10 cellular contexts compared by ENCODE assay signal in genomic region chr15:64536244-64536836, GRCh38.
DNase-seq lines count a peak whose midpoint lies in the region; ATAC-seq and TF ChIP-seq lines count a peak whose summit lies in the region.
"Had no signal": no experiment of that assay in that cellular context is flagged by ENCODE, and none has a peak within 500 bp of the region (broad histone marks: within the 10 kb centered on the region; RNA-seq: fewer than 3 reads in every experiment).

No MANE protein-coding gene starts in this region.

- H3K9me3 ChIP-seq in left lung, result no peaks in the 10 kb centered on the region
- no peaks in the 10 kb centered on the region for H3K9me3 ChIP-seq in BE2C

- peak overlapping the region; percentile 18 for H3K4me3 Mint-ChIP-seq in activated naive CD8-positive, alpha-beta T cell treated with anti-CD3 and anti-CD28 coated beads, Interleukin-2, amount 50 U/mL, for 24 hours
- H3K4me3 Mint-ChIP-seq in stimulated activated memory B cell treated with anti-CD40 and anti-IgM and Interleukin-4, amounts not matched to agents 10 μg/mL and 1 μg/mL and 100 μg/mL, for 72 hours, result no peak overlapping the region

- intact Hi-C loops in left lung (cut with DNase I), result no loop called here

- H3K27ac Mint-ChIP-seq in activated naive CD8-positive, alpha-beta T cell treated with anti-CD3 and anti-CD28 coated beads, Interleukin-2, amount 50 U/mL, for 24 hours, result peak overlapping the region; percentile 84
- H3K27ac Mint-ChIP-seq in stimulated activated memory B cell treated with anti-CD40 and anti-IgM and Interleukin-4, amounts not matched to agents 10 μg/mL and 1 μg/mL and 100 μg/mL, for 72 hours, result no peak overlapping the region

- H3K27me3 ChIP-seq in left lung, result no peaks in the 10 kb centered on the region
- no peaks in the 10 kb centered on the region for H3K27me3 ChIP-seq in BE2C

- H3K27ac ChIP-seq in left lung, result peak overlapping the region in 1 of 2 donors; percentile 18

- H3K9me3 Mint-ChIP-seq in activated naive CD8-positive, alpha-beta T cell treated with anti-CD3 and anti-CD28 coated beads, Interleukin-2, amount 50 U/mL, for 24 hours, result no peaks in the 10 kb centered on the region
- no peaks in the 10 kb centered on the region for H3K9me3 Mint-ChIP-seq in stimulated activated memory B cell treated with anti-CD40 and anti-IgM and Interleukin-4, amounts not matched to agents 10 μg/mL and 1 μg/mL and 100 μg/mL, for 72 hours

- TF ChIP-seq CTCF in AG09319 (IDR thresholded peaks at IDR 0.05; ENCODE audit: low read depth, low read length), result no peak
- TF ChIP-seq CTCF in left lung (IDR thresholded peaks at IDR 0.05), result no peak
- no peak for TF ChIP-seq CTCF in BE2C (IDR thresholded peaks at IDR 0.05; ENCODE audit: low read depth, low read length)

- H3K36me3 ChIP-seq in left lung (no peaks in the 10 kb centered on the region), BE2C (no peaks in the 10 kb centered on the region; the same call in 1 of the 2 replicates)

- peak; percentile 76 for ATAC-seq in activated naive CD8-positive, alpha-beta T cell treated with anti-CD3 and anti-CD28 coated beads, Interleukin-2, amount 50 U/mL, for 24 hours
- ATAC-seq in left lung (peak; percentile 83), HG03045 (IDR thresholded peaks at IDR 0.05; ENCODE audit: unreplicated experiment) (no peak)
- ATAC-seq in stimulated activated memory B cell treated with anti-CD40 and anti-IgM and Interleukin-4, amounts not matched to agents 10 μg/mL and 1 μg/mL and 100 μg/mL, for 72 hours, result no peak

- H3K4me3 ChIP-seq in left lung (no peak overlapping the region), BE2C (ENCODE audit: low read depth, low read length) (no peak overlapping the region)
- H3K4me3 ChIP-seq: lung had no signal

- peaks cover 3 to 18% of the 10 kb centered on the region in 2 donors for H3K4me1 ChIP-seq in left lung
- no peaks in the 10 kb centered on the region; the same call in 1 of the 2 replicates for H3K4me1 ChIP-seq in BE2C

- peaks cover 55% of the 10 kb centered on the region for H3K4me1 Mint-ChIP-seq in activated naive CD8-positive, alpha-beta T cell treated with anti-CD3 and anti-CD28 coated beads, Interleukin-2, amount 50 U/mL, for 24 hours
- peaks cover 34% of the 10 kb centered on the region for H3K4me1 Mint-ChIP-seq in stimulated activated memory B cell treated with anti-CD40 and anti-IgM and Interleukin-4, amounts not matched to agents 10 μg/mL and 1 μg/mL and 100 μg/mL, for 72 hours

- H3K36me3 Mint-ChIP-seq in activated naive CD8-positive, alpha-beta T cell treated with anti-CD3 and anti-CD28 coated beads, Interleukin-2, amount 50 U/mL, for 24 hours (ENCODE audit: low read depth), result peaks cover 4% of the 10 kb centered on the region
- peaks cover 9% of the 10 kb centered on the region for H3K36me3 Mint-ChIP-seq in stimulated activated memory B cell treated with anti-CD40 and anti-IgM and Interleukin-4, amounts not matched to agents 10 μg/mL and 1 μg/mL and 100 μg/mL, for 72 hours

- H3K27me3 Mint-ChIP-seq in activated naive CD8-positive, alpha-beta T cell treated with anti-CD3 and anti-CD28 coated beads, Interleukin-2, amount 50 U/mL, for 24 hours, result no peaks in the 10 kb centered on the region
- H3K27me3 Mint-ChIP-seq in stimulated activated memory B cell treated with anti-CD40 and anti-IgM and Interleukin-4, amounts not matched to agents 10 μg/mL and 1 μg/mL and 100 μg/mL, for 72 hours, result no peaks in the 10 kb centered on the region

- peak; percentile 22 for DNase-seq in AG09319 (ENCODE audit: extremely low read depth, low read depth)
- DNase-seq in LHCN-M2 (ENCODE audit: low read depth), result peak; percentile 88
- no peak for DNase-seq in activated naive CD8-positive, alpha-beta T cell treated with anti-CD3 and anti-CD28 coated beads, Interleukin-2, amount 50 U/mL, for 24 hours
- no peak for DNase-seq in left lung
- no peak for DNase-seq in NCI-H446 (lab: John Stamatoyannopoulos, UW)
- DNase-seq in BE2C, result no peak
- DNase-seq: stimulated activated naive CD4-positive, alpha-beta T cell had no signal

Comparison
In these comparisons a context has a peak if more than half of its experiments do, and no peak if none do; other contexts are left out.
1. DNase-seq: peak in AG09319 (single experiment) and LHCN-M2 (single experiment); none in activated naive CD8-positive, alpha-beta T cell treated with anti-CD3 and anti-CD28 coated beads, Interleukin-2, amount 50 U/mL, for 24 hours (single experiment), left lung (0 of 2), NCI-H446 (0 of 2) and BE2C (single experiment).
2. ATAC-seq: peak in activated naive CD8-positive, alpha-beta T cell treated with anti-CD3 and anti-CD28 coated beads, Interleukin-2, amount 50 U/mL, for 24 hours (single experiment) and left lung (single experiment); none in HG03045 (single experiment) and stimulated activated memory B cell treated with anti-CD40 and anti-IgM and Interleukin-4, amounts not matched to agents 10 μg/mL and 1 μg/mL and 100 μg/mL, for 72 hours (single experiment).